ENCODE assay signal across 1 cellular context in the genomic region with DNA sequence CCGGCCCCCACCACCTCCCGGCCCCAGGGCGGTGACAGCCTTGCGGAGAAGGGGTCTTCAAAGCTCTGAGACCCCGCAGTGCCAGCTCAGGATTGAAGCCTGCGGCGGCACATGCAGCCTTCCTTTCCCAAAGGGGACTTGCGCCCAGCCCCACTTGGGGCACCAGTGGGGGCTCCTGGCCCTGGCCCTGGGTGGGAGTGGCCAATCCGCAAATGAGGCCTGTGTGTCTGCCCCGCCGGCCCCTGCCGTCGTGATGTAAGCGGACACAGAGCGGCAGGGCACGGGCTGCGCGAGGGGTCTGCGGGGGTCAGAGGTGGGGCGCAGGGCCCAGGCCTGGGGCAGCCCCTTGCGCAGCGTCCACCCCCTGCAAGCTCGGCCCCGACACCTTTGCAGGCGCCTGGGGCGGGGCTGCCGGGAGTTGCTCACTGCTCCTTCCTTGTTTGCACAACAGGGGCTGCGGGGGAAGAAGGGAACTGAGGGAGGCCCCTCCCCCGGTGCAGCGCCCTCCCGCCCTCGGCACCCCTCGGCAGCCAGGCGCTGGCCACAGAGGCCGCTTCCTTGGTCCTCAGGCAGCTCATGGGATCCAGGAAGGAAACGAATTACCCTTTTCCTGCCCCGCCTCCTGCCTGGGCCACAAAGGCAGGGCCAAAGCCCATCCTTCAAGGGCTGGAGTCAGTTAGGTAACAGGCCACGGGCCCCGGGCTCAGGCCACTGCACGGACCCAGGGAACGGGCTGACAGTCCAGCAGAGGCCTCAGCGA.
A peak's percentile ranks its signal among the peaks of the same experiment; 100 is the strongest.
TF ChIP-seq lines count a peak whose summit lies in the region.

No MANE protein-coding gene starts in this region.

TF ChIP-seq in HepG2, 621 proteins besides CTCF, POLR2A, EP300 and RAD21 (continued from another document and continues in another):
- TF ChIP-seq, protein P1, sequence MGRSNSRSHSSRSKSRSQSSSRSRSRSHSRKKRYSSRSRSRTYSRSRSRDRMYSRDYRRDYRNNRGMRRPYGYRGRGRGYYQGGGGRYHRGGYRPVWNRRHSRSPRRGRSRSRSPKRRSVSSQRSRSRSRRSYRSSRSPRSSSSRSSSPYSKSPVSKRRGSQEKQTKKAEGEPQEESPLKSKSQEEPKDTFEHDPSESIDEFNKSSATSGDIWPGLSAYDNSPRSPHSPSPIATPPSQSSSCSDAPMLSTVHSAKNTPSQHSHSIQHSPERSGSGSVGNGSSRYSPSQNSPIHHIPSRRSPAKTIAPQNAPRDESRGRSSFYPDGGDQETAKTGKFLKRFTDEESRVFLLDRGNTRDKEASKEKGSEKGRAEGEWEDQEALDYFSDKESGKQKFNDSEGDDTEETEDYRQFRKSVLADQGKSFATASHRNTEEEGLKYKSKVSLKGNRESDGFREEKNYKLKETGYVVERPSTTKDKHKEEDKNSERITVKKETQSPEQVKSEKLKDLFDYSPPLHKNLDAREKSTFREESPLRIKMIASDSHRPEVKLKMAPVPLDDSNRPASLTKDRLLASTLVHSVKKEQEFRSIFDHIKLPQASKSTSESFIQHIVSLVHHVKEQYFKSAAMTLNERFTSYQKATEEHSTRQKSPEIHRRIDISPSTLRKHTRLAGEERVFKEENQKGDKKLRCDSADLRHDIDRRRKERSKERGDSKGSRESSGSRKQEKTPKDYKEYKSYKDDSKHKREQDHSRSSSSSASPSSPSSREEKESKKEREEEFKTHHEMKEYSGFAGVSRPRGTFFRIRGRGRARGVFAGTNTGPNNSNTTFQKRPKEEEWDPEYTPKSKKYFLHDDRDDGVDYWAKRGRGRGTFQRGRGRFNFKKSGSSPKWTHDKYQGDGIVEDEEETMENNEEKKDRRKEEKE (IDR thresholded peaks at IDR 0.05): no peak
- TF ChIP-seq ZNF883 (CRISPR knock-in tag; IDR thresholded peaks at IDR 0.05; ENCODE audit: not compliant biosample characterization): peak; percentile 10
- peak; percentile 94 for TF ChIP-seq ZSCAN31 (CRISPR knock-in tag; IDR thresholded peaks at IDR 0.05; ENCODE audit: low read depth)
- TF ChIP-seq, protein P2, sequence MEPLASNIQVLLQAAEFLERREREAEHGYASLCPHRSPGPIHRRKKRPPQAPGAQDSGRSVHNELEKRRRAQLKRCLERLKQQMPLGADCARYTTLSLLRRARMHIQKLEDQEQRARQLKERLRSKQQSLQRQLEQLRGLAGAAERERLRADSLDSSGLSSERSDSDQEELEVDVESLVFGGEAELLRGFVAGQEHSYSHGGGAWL (CRISPR knock-in tag; IDR thresholded peaks at IDR 0.05): no peak
- TF ChIP-seq NR1H2 (CRISPR knock-in tag; IDR thresholded peaks at IDR 0.05; ENCODE audit: borderline replicate concordance, low read depth): peak; percentile 57; the same call in 1 of the 2 replicates
- TF ChIP-seq KAT7 (CRISPR knock-in tag; IDR thresholded peaks at IDR 0.05; ENCODE audit: borderline replicate concordance): 0 out of 2 replicates have a peak, but pooled peaks have one; percentile 29
- TF ChIP-seq ZFX (CRISPR knock-in tag; IDR thresholded peaks at IDR 0.05; ENCODE audit: low read depth): peak; percentile 91
- TF ChIP-seq AKAP8 (CRISPR knock-in tag; IDR thresholded peaks at IDR 0.05): peak; percentile 100
- peak; percentile 99 for TF ChIP-seq ZBTB7A (CRISPR knock-in tag; IDR thresholded peaks at IDR 0.05)
- TF ChIP-seq, protein P3, sequence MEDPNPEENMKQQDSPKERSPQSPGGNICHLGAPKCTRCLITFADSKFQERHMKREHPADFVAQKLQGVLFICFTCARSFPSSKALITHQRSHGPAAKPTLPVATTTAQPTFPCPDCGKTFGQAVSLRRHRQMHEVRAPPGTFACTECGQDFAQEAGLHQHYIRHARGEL (CRISPR knock-in tag; IDR thresholded peaks at IDR 0.05): no peak
- TF ChIP-seq ZFP82 (CRISPR knock-in tag; IDR thresholded peaks at IDR 0.05; ENCODE audit: borderline replicate concordance): peak; percentile 51; the same call in 1 of the 2 replicates
- no peak for TF ChIP-seq CHD4 (IDR thresholded peaks at IDR 0.05; ENCODE audit: borderline replicate concordance, low read length)
- no peak for TF ChIP-seq NFRKB (IDR thresholded peaks at IDR 0.05)
- TF ChIP-seq, protein P4, sequence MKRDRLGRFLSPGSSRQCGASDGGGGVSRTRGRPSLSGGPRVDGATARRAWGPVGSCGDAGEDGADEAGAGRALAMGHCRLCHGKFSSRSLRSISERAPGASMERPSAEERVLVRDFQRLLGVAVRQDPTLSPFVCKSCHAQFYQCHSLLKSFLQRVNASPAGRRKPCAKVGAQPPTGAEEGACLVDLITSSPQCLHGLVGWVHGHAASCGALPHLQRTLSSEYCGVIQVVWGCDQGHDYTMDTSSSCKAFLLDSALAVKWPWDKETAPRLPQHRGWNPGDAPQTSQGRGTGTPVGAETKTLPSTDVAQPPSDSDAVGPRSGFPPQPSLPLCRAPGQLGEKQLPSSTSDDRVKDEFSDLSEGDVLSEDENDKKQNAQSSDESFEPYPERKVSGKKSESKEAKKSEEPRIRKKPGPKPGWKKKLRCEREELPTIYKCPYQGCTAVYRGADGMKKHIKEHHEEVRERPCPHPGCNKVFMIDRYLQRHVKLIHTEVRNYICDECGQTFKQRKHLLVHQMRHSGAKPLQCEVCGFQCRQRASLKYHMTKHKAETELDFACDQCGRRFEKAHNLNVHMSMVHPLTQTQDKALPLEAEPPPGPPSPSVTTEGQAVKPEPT (CRISPR knock-in tag; IDR thresholded peaks at IDR 0.05; ENCODE audit: low read depth): no peak
- TF ChIP-seq U2AF1 (optimal IDR thresholded peaks at IDR 0.05; ENCODE audit: low read depth, low read length): no peak
- no peak for TF ChIP-seq NFE2 (CRISPR knock-in tag; IDR thresholded peaks at IDR 0.05)
- TF ChIP-seq, protein P5, sequence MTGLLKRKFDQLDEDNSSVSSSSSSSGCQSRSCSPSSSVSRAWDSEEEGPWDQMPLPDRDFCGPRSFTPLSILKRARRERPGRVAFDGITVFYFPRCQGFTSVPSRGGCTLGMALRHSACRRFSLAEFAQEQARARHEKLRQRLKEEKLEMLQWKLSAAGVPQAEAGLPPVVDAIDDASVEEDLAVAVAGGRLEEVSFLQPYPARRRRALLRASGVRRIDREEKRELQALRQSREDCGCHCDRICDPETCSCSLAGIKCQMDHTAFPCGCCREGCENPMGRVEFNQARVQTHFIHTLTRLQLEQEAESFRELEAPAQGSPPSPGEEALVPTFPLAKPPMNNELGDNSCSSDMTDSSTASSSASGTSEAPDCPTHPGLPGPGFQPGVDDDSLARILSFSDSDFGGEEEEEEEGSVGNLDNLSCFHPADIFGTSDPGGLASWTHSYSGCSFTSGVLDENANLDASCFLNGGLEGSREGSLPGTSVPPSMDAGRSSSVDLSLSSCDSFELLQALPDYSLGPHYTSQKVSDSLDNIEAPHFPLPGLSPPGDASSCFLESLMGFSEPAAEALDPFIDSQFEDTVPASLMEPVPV (CRISPR knock-in tag; IDR thresholded peaks at IDR 0.05): peak; percentile 96
- TF ChIP-seq, protein P6, sequence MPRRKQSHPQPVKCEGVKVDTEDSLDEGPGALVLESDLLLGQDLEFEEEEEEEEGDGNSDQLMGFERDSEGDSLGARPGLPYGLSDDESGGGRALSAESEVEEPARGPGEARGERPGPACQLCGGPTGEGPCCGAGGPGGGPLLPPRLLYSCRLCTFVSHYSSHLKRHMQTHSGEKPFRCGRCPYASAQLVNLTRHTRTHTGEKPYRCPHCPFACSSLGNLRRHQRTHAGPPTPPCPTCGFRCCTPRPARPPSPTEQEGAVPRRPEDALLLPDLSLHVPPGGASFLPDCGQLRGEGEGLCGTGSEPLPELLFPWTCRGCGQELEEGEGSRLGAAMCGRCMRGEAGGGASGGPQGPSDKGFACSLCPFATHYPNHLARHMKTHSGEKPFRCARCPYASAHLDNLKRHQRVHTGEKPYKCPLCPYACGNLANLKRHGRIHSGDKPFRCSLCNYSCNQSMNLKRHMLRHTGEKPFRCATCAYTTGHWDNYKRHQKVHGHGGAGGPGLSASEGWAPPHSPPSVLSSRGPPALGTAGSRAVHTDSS (CRISPR knock-in tag; conservative IDR thresholded peaks at IDR 0.05): no peak; the same call in 1 of the 2 replicates
- TF ChIP-seq, protein P7, sequence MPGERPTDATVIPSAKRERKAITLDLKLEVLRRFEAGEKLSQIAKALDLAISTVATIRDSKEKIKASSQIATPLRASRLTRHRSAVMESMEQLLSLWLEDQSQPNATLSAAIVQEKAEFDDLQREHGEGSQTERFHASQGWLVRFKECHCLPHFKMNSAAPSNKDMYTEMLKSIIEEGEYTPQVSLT (CRISPR knock-in tag; IDR thresholded peaks at IDR 0.05; ENCODE audit: borderline replicate concordance, low read depth): no peak; the same call in 1 of the 2 replicates
- TF ChIP-seq HOXA3 (CRISPR knock-in tag; IDR thresholded peaks at IDR 0.05): peak; percentile 89
- TF ChIP-seq, protein P8, sequence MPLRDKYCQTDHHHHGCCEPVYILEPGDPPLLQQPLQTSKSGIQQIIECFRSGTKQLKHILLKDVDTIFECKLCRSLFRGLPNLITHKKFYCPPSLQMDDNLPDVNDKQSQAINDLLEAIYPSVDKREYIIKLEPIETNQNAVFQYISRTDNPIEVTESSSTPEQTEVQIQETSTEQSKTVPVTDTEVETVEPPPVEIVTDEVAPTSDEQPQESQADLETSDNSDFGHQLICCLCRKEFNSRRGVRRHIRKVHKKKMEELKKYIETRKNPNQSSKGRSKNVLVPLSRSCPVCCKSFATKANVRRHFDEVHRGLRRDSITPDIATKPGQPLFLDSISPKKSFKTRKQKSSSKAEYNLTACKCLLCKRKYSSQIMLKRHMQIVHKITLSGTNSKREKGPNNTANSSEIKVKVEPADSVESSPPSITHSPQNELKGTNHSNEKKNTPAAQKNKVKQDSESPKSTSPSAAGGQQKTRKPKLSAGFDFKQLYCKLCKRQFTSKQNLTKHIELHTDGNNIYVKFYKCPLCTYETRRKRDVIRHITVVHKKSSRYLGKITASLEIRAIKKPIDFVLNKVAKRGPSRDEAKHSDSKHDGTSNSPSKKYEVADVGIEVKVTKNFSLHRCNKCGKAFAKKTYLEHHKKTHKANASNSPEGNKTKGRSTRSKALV (CRISPR knock-in tag; IDR thresholded peaks at IDR 0.05): peak; percentile 61
- TF ChIP-seq FOXA3 (CRISPR knock-in tag; IDR thresholded peaks at IDR 0.05): peak; percentile 88
- TF ChIP-seq, protein P9, sequence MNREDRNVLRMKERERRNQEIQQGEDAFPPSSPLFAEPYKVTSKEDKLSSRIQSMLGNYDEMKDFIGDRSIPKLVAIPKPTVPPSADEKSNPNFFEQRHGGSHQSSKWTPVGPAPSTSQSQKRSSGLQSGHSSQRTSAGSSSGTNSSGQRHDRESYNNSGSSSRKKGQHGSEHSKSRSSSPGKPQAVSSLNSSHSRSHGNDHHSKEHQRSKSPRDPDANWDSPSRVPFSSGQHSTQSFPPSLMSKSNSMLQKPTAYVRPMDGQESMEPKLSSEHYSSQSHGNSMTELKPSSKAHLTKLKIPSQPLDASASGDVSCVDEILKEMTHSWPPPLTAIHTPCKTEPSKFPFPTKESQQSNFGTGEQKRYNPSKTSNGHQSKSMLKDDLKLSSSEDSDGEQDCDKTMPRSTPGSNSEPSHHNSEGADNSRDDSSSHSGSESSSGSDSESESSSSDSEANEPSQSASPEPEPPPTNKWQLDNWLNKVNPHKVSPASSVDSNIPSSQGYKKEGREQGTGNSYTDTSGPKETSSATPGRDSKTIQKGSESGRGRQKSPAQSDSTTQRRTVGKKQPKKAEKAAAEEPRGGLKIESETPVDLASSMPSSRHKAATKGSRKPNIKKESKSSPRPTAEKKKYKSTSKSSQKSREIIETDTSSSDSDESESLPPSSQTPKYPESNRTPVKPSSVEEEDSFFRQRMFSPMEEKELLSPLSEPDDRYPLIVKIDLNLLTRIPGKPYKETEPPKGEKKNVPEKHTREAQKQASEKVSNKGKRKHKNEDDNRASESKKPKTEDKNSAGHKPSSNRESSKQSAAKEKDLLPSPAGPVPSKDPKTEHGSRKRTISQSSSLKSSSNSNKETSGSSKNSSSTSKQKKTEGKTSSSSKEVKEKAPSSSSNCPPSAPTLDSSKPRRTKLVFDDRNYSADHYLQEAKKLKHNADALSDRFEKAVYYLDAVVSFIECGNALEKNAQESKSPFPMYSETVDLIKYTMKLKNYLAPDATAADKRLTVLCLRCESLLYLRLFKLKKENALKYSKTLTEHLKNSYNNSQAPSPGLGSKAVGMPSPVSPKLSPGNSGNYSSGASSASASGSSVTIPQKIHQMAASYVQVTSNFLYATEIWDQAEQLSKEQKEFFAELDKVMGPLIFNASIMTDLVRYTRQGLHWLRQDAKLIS (CRISPR knock-in tag; IDR thresholded peaks at IDR 0.05): peak; percentile 68; the same call in 1 of the 2 replicates
- TF ChIP-seq GFI1 (CRISPR knock-in tag; IDR thresholded peaks at IDR 0.05; ENCODE audit: borderline replicate concordance): peak; percentile 86; the same call in 1 of the 2 replicates
- no peak for TF ChIP-seq ZZZ3 (CRISPR knock-in tag; IDR thresholded peaks at IDR 0.05; ENCODE audit: borderline replicate concordance)
- no peak for TF ChIP-seq FOXK2 (IDR thresholded peaks at IDR 0.05)
- TF ChIP-seq, protein P10, sequence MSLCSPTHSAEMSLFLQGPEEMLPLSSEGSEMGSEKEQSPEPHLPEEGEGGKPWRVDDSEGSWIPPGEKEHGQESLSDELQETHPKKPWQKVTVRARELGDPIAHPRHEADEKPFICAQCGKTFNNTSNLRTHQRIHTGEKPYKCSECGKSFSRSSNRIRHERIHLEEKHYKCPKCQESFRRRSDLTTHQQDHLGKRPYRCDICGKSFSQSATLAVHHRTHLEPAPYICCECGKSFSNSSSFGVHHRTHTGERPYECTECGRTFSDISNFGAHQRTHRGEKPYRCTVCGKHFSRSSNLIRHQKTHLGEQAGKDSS (CRISPR knock-in tag; IDR thresholded peaks at IDR 0.05; ENCODE audit: borderline replicate concordance, low read depth): peak; percentile 35; the same call in 1 of the 2 replicates
- TF ChIP-seq, protein P11, sequence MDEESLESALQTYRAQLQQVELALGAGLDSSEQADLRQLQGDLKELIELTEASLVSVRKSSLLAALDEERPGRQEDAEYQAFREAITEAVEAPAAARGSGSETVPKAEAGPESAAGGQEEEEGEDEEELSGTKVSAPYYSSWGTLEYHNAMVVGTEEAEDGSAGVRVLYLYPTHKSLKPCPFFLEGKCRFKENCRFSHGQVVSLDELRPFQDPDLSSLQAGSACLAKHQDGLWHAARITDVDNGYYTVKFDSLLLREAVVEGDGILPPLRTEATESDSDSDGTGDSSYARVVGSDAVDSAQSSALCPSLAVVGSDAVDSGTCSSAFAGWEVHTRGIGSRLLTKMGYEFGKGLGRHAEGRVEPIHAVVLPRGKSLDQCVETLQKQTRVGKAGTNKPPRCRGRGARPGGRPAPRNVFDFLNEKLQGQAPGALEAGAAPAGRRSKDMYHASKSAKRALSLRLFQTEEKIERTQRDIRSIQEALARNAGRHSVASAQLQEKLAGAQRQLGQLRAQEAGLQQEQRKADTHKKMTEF (CRISPR knock-in tag; IDR thresholded peaks at IDR 0.05): peak; percentile 94
- 0 out of 2 replicates have a peak, but pooled peaks have one; percentile 58 for TF ChIP-seq ZNF232 (CRISPR knock-in tag; IDR thresholded peaks at IDR 0.05; ENCODE audit: borderline replicate concordance)
- peak; percentile 51; the same call in 1 of the 2 replicates for TF ChIP-seq ZFP1 (CRISPR knock-in tag; IDR thresholded peaks at IDR 0.05)
- TF ChIP-seq ZNF224 (CRISPR knock-in tag; IDR thresholded peaks at IDR 0.05): no peak; the same call in 1 of the 2 replicates
- TF ChIP-seq KDM5A (IDR thresholded peaks at IDR 0.05; ENCODE audit: borderline replicate concordance, low read length): peak; percentile 33; the same call in 1 of the 2 replicates
- peak; percentile 86 for TF ChIP-seq CEBPG (CRISPR knock-in tag; IDR thresholded peaks at IDR 0.05)
- no peak for TF ChIP-seq ZFP36L2 (CRISPR knock-in tag; IDR thresholded peaks at IDR 0.05)
- peak; percentile 79 for TF ChIP-seq HOXD1 (CRISPR knock-in tag; IDR thresholded peaks at IDR 0.05)
- TF ChIP-seq ZNF33B (CRISPR knock-in tag; IDR thresholded peaks at IDR 0.05): no peak
- TF ChIP-seq KLF12 (CRISPR knock-in tag; IDR thresholded peaks at IDR 0.05; ENCODE audit: borderline replicate concordance): peak; percentile 86; the same call in 1 of the 2 replicates
- TF ChIP-seq GABPA (IDR thresholded peaks at IDR 0.05; ENCODE audit: low read depth, low read length): no peak
- TF ChIP-seq GABPA (CRISPR knock-in tag; IDR thresholded peaks at IDR 0.05; ENCODE audit: low read depth): peak; percentile 62
- TF ChIP-seq TCF7 (IDR thresholded peaks at IDR 0.05; ENCODE audit: low read depth): no peak
- TF ChIP-seq CC2D1A (CRISPR knock-in tag; IDR thresholded peaks at IDR 0.05): no peak
